ENCODE assay signal across 20 cellular contexts in genomic region chr22:37016134-37016910, GRCh38. TPM values are rescaled to one million over a fixed set of nuclear protein-coding genes. Genes with fewer than 3 reads are reported as not detected.
A peak's percentile ranks its signal among the peaks of the same experiment; 100 is the strongest.
DNase-seq lines count a peak whose midpoint lies in the region; ATAC-seq and TF ChIP-seq lines count a peak whose summit lies in the region.
"Had no signal": no experiment of that assay in that cellular context is flagged by ENCODE, and none has a peak within 500 bp of the region (broad histone marks: within the 10 kb centered on the region; RNA-seq: fewer than 3 reads in every experiment).

No MANE protein-coding gene starts in this region.

- TF ChIP-seq CTCF in RWPE2 (IDR thresholded peaks at IDR 0.05; ENCODE audit: poor library complexity, severe bottlenecking) (no peak), transverse colon (IDR thresholded peaks at IDR 0.05) (no peak)

- H3K9me3 ChIP-seq in RWPE2 (ENCODE audit: severe bottlenecking) (no peaks in the 10 kb centered on the region), duodenal mucosa (ENCODE audit: control insufficient read depth in 1 of 2, low read length in 2 of 2) (no peaks in the 10 kb centered on the region), mucosa of stomach (ENCODE audit: control insufficient read depth, low read length) (no peaks in the 10 kb centered on the region), transverse colon (no peaks in the 10 kb centered on the region)
- H3K9me3 ChIP-seq: body of pancreas, thyroid gland had no signal

- 55 to 59% methylated on average over 9 to 14 of the region's 14 CpGs for WGBS in transverse colon (ENCODE audit: low coverage in 1 of 2), 2 donors

- TF ChIP-seq EP300 in transverse colon (IDR thresholded peaks at IDR 0.05; ENCODE audit: low read depth), result no peak

- intact Hi-C loops in transverse colon (cut with DNase I; ENCODE audit: low total_unique reads), result no loop called here

- no peak for ATAC-seq in RWPE2 (ENCODE audit: low read depth)
- ATAC-seq in HG02571 (IDR thresholded peaks at IDR 0.05; ENCODE audit: unreplicated experiment), result no peak
- ATAC-seq: activated CD8-positive, alpha-beta T cell treated with anti-CD3 and anti-CD28 coated beads, Interleukin-2, amount 10 ng/mL, durations not matched to agents 7 days and 5 days; body of pancreas had no signal

- H3K36me3 ChIP-seq in RWPE2 (ENCODE audit: low read depth) (peaks cover 15% of the 10 kb centered on the region), duodenal mucosa (ENCODE audit: control insufficient read depth in 1 of 2, insufficient read depth in 2 of 2, low read length in 2 of 2) (peaks cover 0 to 6% of the 10 kb centered on the region in 2 donors), mucosa of stomach (ENCODE audit: control insufficient read depth, insufficient read depth, low read length) (peaks cover 5% of the 10 kb centered on the region), transverse colon (no peaks in the 10 kb centered on the region)
- H3K36me3 ChIP-seq: thyroid gland had no signal

- no peak overlapping the region for H3K4me3 ChIP-seq in RWPE2 (ENCODE audit: severe bottlenecking)
- peak overlapping the region; percentile 85 to 91 for H3K4me3 ChIP-seq in duodenal mucosa (ENCODE audit: low read depth in 1 of 2, low read length in 2 of 2)
- no peak overlapping the region for H3K4me3 ChIP-seq in mucosa of stomach (ENCODE audit: low read length)
- H3K4me3 ChIP-seq in transverse colon, result peak overlapping the region in 1 of 4 donors; percentile 97
- H3K4me3 ChIP-seq: body of pancreas, GM23248, thyroid gland had no signal

- TF ChIP-seq POLR2A in transverse colon (IDR thresholded peaks at IDR 0.05), result peak; percentile 52

- H3K27ac ChIP-seq in RWPE2 (ENCODE audit: poor library complexity, severe bottlenecking) (no peak overlapping the region), duodenal mucosa (ENCODE audit: low read depth, low read length) (no peak overlapping the region), transverse colon (peak overlapping the region; percentile 92 to 99 (median 99))
- H3K27ac ChIP-seq: coronary artery, GM23248, thyroid gland had no signal

- H3K27me3 ChIP-seq in RWPE2 (ENCODE audit: insufficient read depth, poor library complexity, severe bottlenecking), result no peaks in the 10 kb centered on the region
- H3K27me3 ChIP-seq in duodenal mucosa (ENCODE audit: control insufficient read depth in 1 of 2, insufficient read depth in 2 of 2, low read length in 2 of 2), result no peaks in the 10 kb centered on the region
- H3K27me3 ChIP-seq in mucosa of stomach (ENCODE audit: control insufficient read depth, insufficient read depth, low read length), result no peaks in the 10 kb centered on the region
- H3K27me3 ChIP-seq in transverse colon, result no peaks in the 10 kb centered on the region
- H3K27me3 ChIP-seq: body of pancreas, thyroid gland had no signal

- peak; percentile 31 for DNase-seq in RWPE2 (ENCODE audit: low spot score)
- DNase-seq in transverse colon, result peak; percentile 89
- no peak for DNase-seq in NCI-H345 (lab: John Stamatoyannopoulos, UW)
- DNase-seq in ACHN, result no peak
- DNase-seq: activated CD4-positive, CD25-positive, alpha-beta regulatory T cell; activated CD8-positive, alpha-beta T cell treated with anti-CD3 and anti-CD28 coated beads, Interleukin-2, amount 10 ng/mL, durations not matched to agents 7 days and 5 days; activated T-cell treated with anti-CD3 and anti-CD28 coated beads, Interleukin-2, amount 50 U/mL, for 48 hours; body of pancreas; foreskin melanocyte; GM23248; kidney glomerular epithelial cell; NCI-H1436; NCI-H2171; NCI-H526 treated with DMSO at 0.1 percent for 48 hours; SIG-M5; thyroid gland had no signal

- in situ Hi-C loops in transverse colon (cut with MboI; ENCODE audit: low pct_ligation_motif_present in 1 of 4, low pct_unique_long_range_greater_than_20kb in 1 of 4, low sequenced_read_pairs in 3 of 4) (no loop called here), ACHN (cut with HindIII; ENCODE audit: low pct_ligation_motif_present, low pct_unique_long_range_greater_than_20kb, low sequenced_read_pairs) (no loop called here)

- peak overlapping the region; percentile 87 to 88 for H3K9ac ChIP-seq in duodenal mucosa (ENCODE audit: low read depth in 1 of 2, low read length in 2 of 2)
- H3K9ac ChIP-seq in mucosa of stomach (ENCODE audit: low read length), result peak overlapping the region; percentile 85
- H3K9ac ChIP-seq: GM23248 had no signal

- H3K4me1 ChIP-seq in RWPE2 (ENCODE audit: insufficient read depth, poor library complexity, severe bottlenecking) (no peaks in the 10 kb centered on the region), duodenal mucosa (ENCODE audit: control insufficient read depth in 1 of 2, insufficient read depth in 2 of 2, low read length in 2 of 2) (peaks cover 52 to 75% of the 10 kb centered on the region in 2 donors), mucosa of stomach (ENCODE audit: control insufficient read depth, insufficient read depth, low read length) (peaks cover 83% of the 10 kb centered on the region), transverse colon (peaks cover 34 to 83% (median 74%) of the 10 kb centered on the region in 4 donors)

RNA-seq across cellular contexts. Expression of gene TST, which starts 2.9 kb away (rescaled TPM):
- total RNA-seq in transverse colon, result 100 to 1,000 TPM; 246 to 719 (median 557) TPM

RNA-seq across cellular contexts. Expression of gene MPST, which starts 3.2 kb away (rescaled TPM):
- 100 to 1,000 TPM; 407 to 964 (median 541) TPM for total RNA-seq in transverse colon

RNA-seq across cellular contexts. Expression of gene KCTD17, which starts 35.2 kb away (rescaled TPM):
- 10 to 100 TPM; 11.2 to 61.3 (median 35.1) TPM for total RNA-seq in transverse colon

Comparison
In these comparisons a context has a peak if more than half of its experiments do, and no peak if none do; other contexts are left out.
1. DNase-seq: peak in RWPE2 (single experiment) and transverse colon (single experiment); none in NCI-H345 (single experiment) and ACHN (single experiment).
2. H3K27ac ChIP-seq: peak in transverse colon (4 of 4); none in RWPE2 (single experiment) and duodenal mucosa (single experiment).
3. H3K4me3 ChIP-seq: peak in duodenal mucosa (2 of 2); none in RWPE2 (single experiment) and mucosa of stomach (single experiment).